8 cellular contexts compared by ENCODE assay signal in the genomic region with DNA sequence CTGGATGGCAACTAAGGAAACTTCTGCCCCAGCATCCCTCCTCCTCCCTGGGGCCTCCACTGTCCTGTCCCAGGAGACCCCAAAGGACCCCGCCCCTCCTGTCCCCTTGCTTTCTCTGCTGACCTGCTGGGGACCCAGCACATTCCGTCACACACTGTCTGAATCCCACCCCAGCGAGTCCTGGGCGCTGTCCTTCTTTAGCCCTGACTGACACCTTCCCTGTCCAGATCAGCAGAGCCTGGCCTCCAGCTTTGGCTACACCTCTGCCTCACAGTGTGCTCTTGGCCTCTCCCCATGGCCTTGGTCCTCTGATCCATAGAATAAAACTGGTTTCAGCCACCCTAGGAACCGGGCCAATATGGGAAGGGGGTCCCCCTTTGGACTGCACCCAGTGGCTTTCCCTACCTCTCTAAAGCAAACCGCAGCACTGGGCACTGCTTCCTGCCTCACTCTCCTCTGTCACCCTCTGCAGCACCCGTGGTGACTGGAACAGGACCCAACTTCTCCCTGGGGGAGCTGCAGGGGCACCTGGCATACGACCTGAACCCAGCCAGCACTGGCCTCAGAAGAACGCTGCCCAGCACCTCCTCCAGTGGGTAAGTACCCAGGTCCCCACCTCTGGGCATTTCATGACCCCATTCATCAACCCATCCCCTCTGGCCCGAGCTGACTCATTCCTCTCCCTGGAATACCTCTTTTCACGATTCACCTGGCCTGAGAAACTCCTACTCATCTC. TPM values are rescaled to one million over a fixed set of nuclear protein-coding genes. Genes with fewer than 3 reads are reported as not detected.
A peak's percentile ranks its signal among the peaks of the same experiment; 100 is the strongest.
DNase-seq lines count a peak whose midpoint lies in the region; ATAC-seq, FAIRE-seq and TF ChIP-seq lines count a peak whose summit lies in the region.

No MANE protein-coding gene starts in this region.

- H3K9me3 Mint-ChIP-seq in activated CD4-positive, alpha-beta T cell treated with anti-CD3 and anti-CD28 coated beads for 36 hours (ENCODE audit: low read depth), result peaks cover 7% of the 10 kb centered on the region
- peaks cover 8% of the 10 kb centered on the region for H3K9me3 Mint-ChIP-seq in activated T-helper 2 cell treated with anti-CD3 and anti-CD28 coated beads, Interferon-gamma antibody, Interleukin-2, Interleukin-4, amounts not matched to agents 10 μg/mL and 5 μg/mL and 100 μg/mL, durations not matched to agents 14 hours and 24 hours and 36 hours

- in situ Hi-C loops in HepG2 (cut with HindIII; ENCODE audit: extremely low pct_ligation_motif_present, low pct_unique_long_range_greater_than_20kb), result loop anchor here (5.0 kb wide), 1 partner anchor 97 kb away; no protein-coding TSS in a partner anchor

- no peak overlapping the region for H2AFZ ChIP-seq in HepG2 (ENCODE audit: low read length)

- no peak for DNase-seq in activated CD4-positive, alpha-beta T cell treated with anti-CD3 and anti-CD28 coated beads for 36 hours
- DNase-seq in activated CD4-positive, alpha-beta T cell treated with anti-CD3 and anti-CD28 coated beads for 48 hours, result no peak
- DNase-seq in activated T-helper 2 cell treated with anti-CD3 and anti-CD28 coated beads, Interferon-gamma antibody, Interleukin-2, Interleukin-4, amounts not matched to agents 10 μg/mL and 5 μg/mL and 100 μg/mL, durations not matched to agents 14 hours and 24 hours and 36 hours (ENCODE audit: low spot score), result no peak
- no peak for DNase-seq in HepG2 (ENCODE audit: low spot score)
- DNase-seq in suprapubic skin (ENCODE audit: low spot score in 2 of 2), result no peak
- DNase-seq in NCI-H146 treated with DMSO at 0.1 percent for 48 hours (lab: John Stamatoyannopoulos, UW; ENCODE audit: unreplicated experiment), result no peak
- DNase-seq in SW 1271 (lab: John Stamatoyannopoulos, UW), result no peak

- no peaks in the 10 kb centered on the region for H4K20me1 ChIP-seq in HepG2 (ENCODE audit: insufficient read depth, low read length)

- H3K27ac ChIP-seq in HepG2 (ENCODE audit: extremely low read length, insufficient read depth, low read length), result peak overlapping the region; percentile 77
- H3K27ac ChIP-seq in suprapubic skin, result peak overlapping the region; percentile 92

- H3K4me1 ChIP-seq in HepG2 (ENCODE audit: insufficient read depth, low read length) (peaks cover 15% of the 10 kb centered on the region), suprapubic skin (peaks cover 48% of the 10 kb centered on the region)

- TF ChIP-seq POLR2A in HepG2 (IDR thresholded peaks at IDR 0.05; ENCODE audit: insufficient read depth in 1 of 2, low read depth in 2 of 2, low read length in 2 of 2) (no peak), suprapubic skin (IDR thresholded peaks at IDR 0.05) (no peak)

- H3K4me3 Mint-ChIP-seq in activated CD4-positive, alpha-beta T cell treated with anti-CD3 and anti-CD28 coated beads for 36 hours, result peak overlapping the region; percentile 84
- H3K4me3 Mint-ChIP-seq in activated T-helper 2 cell treated with anti-CD3 and anti-CD28 coated beads, Interferon-gamma antibody, Interleukin-2, Interleukin-4, amounts not matched to agents 10 μg/mL and 5 μg/mL and 100 μg/mL, durations not matched to agents 14 hours and 24 hours and 36 hours (ENCODE audit: low read depth), result peak overlapping the region; percentile 93

- 91% methylated on average over 11 of the region's 11 CpGs for WGBS in HepG2 (ENCODE audit: low lambda C conversion rate)
- 90% methylated on average over 10 of the region's 11 CpGs for WGBS in suprapubic skin

- no peak for TF ChIP-seq CTCF in HepG2 (CRISPR knock-in tag; IDR thresholded peaks at IDR 0.05)
- TF ChIP-seq CTCF in suprapubic skin (IDR thresholded peaks at IDR 0.05), result no peak

- CTCF ChIA-PET in activated CD4-positive, alpha-beta T cell treated with anti-CD3 and anti-CD28 coated beads for 36 hours (lab: Charles Lee), result interaction anchor here (0.5 to 0.6 kb wide), 2 partner anchors 37 to 95 kb away, joined by 3 to 7 read pairs; no protein-coding TSS in a partner anchor
- CTCF ChIA-PET in HepG2 (lab: Yijun Ruan, JAX; ENCODE audit: low intra/inter-chr PET ratio, low total read pairs), result no interaction called here

- no peak for FAIRE-seq in HepG2 (lab: Jason Lieb, UNC)

- intact Hi-C loops in activated CD4-positive, alpha-beta T cell treated with anti-CD3 and anti-CD28 coated beads for 36 hours (cut with DNase I, micrococcal nuclease), result loop anchor here in 1 of 2 experiments (1.0 to 2.0 kb wide), 3 partner anchors 484 to 1357 kb away; partner anchors contain the start of genes FEM1A and ZBTB7A
- intact Hi-C loops in activated T-helper 2 cell treated with anti-CD3 and anti-CD28 coated beads, Interferon-gamma antibody, Interleukin-2, Interleukin-4, amounts not matched to agents 10 μg/mL and 5 μg/mL and 100 μg/mL, durations not matched to agents 14 hours and 24 hours and 36 hours (cut with micrococcal nuclease), result no loop called here
- intact Hi-C loops in HepG2 (cut with micrococcal nuclease; ENCODE audit: unreplicated experiment), result no loop called here

- peak overlapping the region; percentile 99 for H3K27ac Mint-ChIP-seq in activated CD4-positive, alpha-beta T cell treated with anti-CD3 and anti-CD28 coated beads for 36 hours
- peak overlapping the region; percentile 98 for H3K27ac Mint-ChIP-seq in activated T-helper 2 cell treated with anti-CD3 and anti-CD28 coated beads, Interferon-gamma antibody, Interleukin-2, Interleukin-4, amounts not matched to agents 10 μg/mL and 5 μg/mL and 100 μg/mL, durations not matched to agents 14 hours and 24 hours and 36 hours

- H3K4me1 Mint-ChIP-seq in activated CD4-positive, alpha-beta T cell treated with anti-CD3 and anti-CD28 coated beads for 36 hours, result peaks cover 13% of the 10 kb centered on the region
- peaks cover 9% of the 10 kb centered on the region for H3K4me1 Mint-ChIP-seq in activated T-helper 2 cell treated with anti-CD3 and anti-CD28 coated beads, Interferon-gamma antibody, Interleukin-2, Interleukin-4, amounts not matched to agents 10 μg/mL and 5 μg/mL and 100 μg/mL, durations not matched to agents 14 hours and 24 hours and 36 hours (ENCODE audit: low read depth)

- H3K27me3 ChIP-seq in HepG2 (ENCODE audit: control insufficient read depth in 1 of 2, insufficient read depth in 2 of 2, low read length in 2 of 2) (no peaks in the 10 kb centered on the region), suprapubic skin (no peaks in the 10 kb centered on the region)

- H3K9me3 ChIP-seq in HepG2 (ENCODE audit: low read length) (no peaks in the 10 kb centered on the region), suprapubic skin (no peaks in the 10 kb centered on the region)

- no peaks in the 10 kb centered on the region for H3K79me2 ChIP-seq in HepG2 (ENCODE audit: insufficient read depth, low read length)

- no peaks in the 10 kb centered on the region for H3K27me3 Mint-ChIP-seq in activated CD4-positive, alpha-beta T cell treated with anti-CD3 and anti-CD28 coated beads for 36 hours
- H3K27me3 Mint-ChIP-seq in activated T-helper 2 cell treated with anti-CD3 and anti-CD28 coated beads, Interferon-gamma antibody, Interleukin-2, Interleukin-4, amounts not matched to agents 10 μg/mL and 5 μg/mL and 100 μg/mL, durations not matched to agents 14 hours and 24 hours and 36 hours (ENCODE audit: low read depth), result no peaks in the 10 kb centered on the region

- POLR2A ChIA-PET in activated CD4-positive, alpha-beta T cell treated with anti-CD3 and anti-CD28 coated beads for 36 hours (lab: Charles Lee), result no interaction called here
- POLR2A ChIA-PET in HepG2 (lab: Yijun Ruan, JAX), result interaction anchor here (1.5 kb wide), 1 partner anchor 46 kb away, joined by 6 read pairs; the partner anchor contains the start of gene SMIM24

- H3K9ac ChIP-seq in HepG2 (ENCODE audit: insufficient read depth, low read depth, low read length), result no peak overlapping the region

- TF ChIP-seq RAD21 in HepG2 (CRISPR knock-in tag; IDR thresholded peaks at IDR 0.05), result no peak

- TF ChIP-seq EP300 in HepG2 (IDR thresholded peaks at IDR 0.05; ENCODE audit: low read depth in 2 of 2, low read length in 2 of 2) (no peak), HepG2 (CRISPR knock-in tag; IDR thresholded peaks at IDR 0.05; ENCODE audit: borderline replicate concordance) (no peak), suprapubic skin (IDR thresholded peaks at IDR 0.05) (no peak)

- no peak for ATAC-seq in activated CD4-positive, alpha-beta T cell treated with anti-CD3 and anti-CD28 coated beads for 36 hours
- no peak for ATAC-seq in HepG2
- ATAC-seq in GM19463 (IDR thresholded peaks at IDR 0.05; ENCODE audit: unreplicated experiment), result no peak

- BruUV-seq in HepG2 (replicated peaks; lab: Mats Ljungman, UMichigan), result no TSS peak

- H3K36me3 ChIP-seq in HepG2 (replicated peaks in 1 of 2; ENCODE audit: control insufficient read depth in 1 of 2, insufficient read depth in 2 of 2, low read length in 2 of 2), result peaks cover 1 to 22% of the 10 kb centered on the region in 2 experiments; a peak in 1 of 5 replicates
- peaks cover 43% of the 10 kb centered on the region for H3K36me3 ChIP-seq in suprapubic skin

- H3K4me2 ChIP-seq in HepG2 (ENCODE audit: low read depth, low read length), result peak overlapping the region; percentile 73

- H3K4me3 ChIP-seq in HepG2 (replicated peaks in 1 of 3; ENCODE audit: insufficient read depth in 1 of 3, low read depth in 2 of 3, low read length in 3 of 3) (peak overlapping the region in 1 of 3 experiments; percentile 71; a peak in 3 of 6 replicates), suprapubic skin (peak overlapping the region; percentile 54)

- H3K36me3 Mint-ChIP-seq in activated CD4-positive, alpha-beta T cell treated with anti-CD3 and anti-CD28 coated beads for 36 hours (ENCODE audit: low read depth), result peaks cover 13% of the 10 kb centered on the region
- H3K36me3 Mint-ChIP-seq in activated T-helper 2 cell treated with anti-CD3 and anti-CD28 coated beads, Interferon-gamma antibody, Interleukin-2, Interleukin-4, amounts not matched to agents 10 μg/mL and 5 μg/mL and 100 μg/mL, durations not matched to agents 14 hours and 24 hours and 36 hours (ENCODE audit: low read depth), result peaks cover 11% of the 10 kb centered on the region

RNA-seq across cellular contexts. Expression of gene SMIM24, which starts 46.4 kb away (rescaled TPM):
- under 1 TPM in 1 of 2 experiments, not detected in 1; 0.49 TPM for total RNA-seq in activated CD4-positive, alpha-beta T cell treated with anti-CD3 and anti-CD28 coated beads for 36 hours
- 0.51 and 0.84 TPM in 2 replicates for total RNA-seq in activated T-helper 2 cell treated with anti-CD3 and anti-CD28 coated beads, Interferon-gamma antibody, Interleukin-2, Interleukin-4, amounts not matched to agents 10 μg/mL and 5 μg/mL and 100 μg/mL, durations not matched to agents 14 hours and 24 hours and 36 hours
- total RNA-seq in HepG2 (2016; rRNA removed; fragmentation: Illumina TruSeq; extraction: Trizol) (47.4 and 70.6 TPM in 2 replicates), suprapubic skin (1 to 10 TPM in 1 of 4 donors, not detected in 3; 2.1 TPM)
- 29.6 and 43.2 TPM in 2 replicates for total RNA-seq in HepG2 (2016; cell fraction: cytosol; rRNA removed; fragmentation: Illumina TruSeq; extraction: Trizol; ENCODE audit: low read depth)
- total RNA-seq in HepG2 (2016; cell fraction: insoluble cytoplasmic fraction; rRNA removed; fragmentation: Illumina TruSeq; extraction: Trizol), result 47.9 and 76.1 TPM in 2 replicates
- total RNA-seq in HepG2 (2016; cell fraction: membrane; rRNA removed; fragmentation: Illumina TruSeq; extraction: Trizol), result 38.7 and 54.4 TPM in 2 replicates
- 42.5 and 49.4 TPM in 2 replicates for total RNA-seq in HepG2 (2016; cell fraction: nucleus; rRNA removed; fragmentation: Illumina TruSeq; extraction: Trizol)
- polyA plus RNA-seq in HepG2 (2011; rRNA removed), result 9.0 and 11.2 TPM in 2 replicates
- polyA plus RNA-seq in HepG2 (2011; cell fraction: cytosol; rRNA removed), result 9.6 and 9.7 TPM in 2 replicates
- polyA plus RNA-seq in HepG2 (2011; cell fraction: nucleus; rRNA removed), result 3.7 and 4.5 TPM in 2 replicates
- polyA plus RNA-seq in HepG2 (2012), result 11.7 and 27.5 TPM in 2 replicates
- polyA plus RNA-seq in HepG2 (2016; cell fraction: cytosol; fragmentation: Illumina TruSeq; extraction: Trizol; ENCODE audit: low read depth), result 59.2 and 77.1 TPM in 2 replicates
- polyA plus RNA-seq in HepG2 (2016; cell fraction: insoluble cytoplasmic fraction; fragmentation: Illumina TruSeq; extraction: Trizol; ENCODE audit: low read depth), result 77.8 and 93.1 TPM in 2 replicates
- 72.5 and 86.0 TPM in 2 replicates for polyA plus RNA-seq in HepG2 (2016; cell fraction: membrane; fragmentation: Illumina TruSeq; extraction: Trizol; ENCODE audit: low read depth)
- 132 and 146 TPM in 2 replicates for polyA plus RNA-seq in HepG2 (2016; cell fraction: nucleus; fragmentation: Illumina TruSeq; extraction: Trizol; ENCODE audit: insufficient read depth, low read depth)
- polyA minus RNA-seq in HepG2 (2011; rRNA and poly(A)+ RNA removed; ENCODE audit: low replicate concordance), result 0.51 and 3.8 TPM in 2 replicates
- polyA minus RNA-seq in HepG2 (2011; cell fraction: cytosol; rRNA and poly(A)+ RNA removed), result 3.0 and 6.0 TPM in 2 replicates
- polyA minus RNA-seq in HepG2 (2011; cell fraction: nucleus; rRNA and poly(A)+ RNA removed), result 0.64 and 1.4 TPM in 2 replicates

RNA-seq across cellular contexts. Expression of gene SMIM44, which starts 49.3 kb away (rescaled TPM):
- not detected for total RNA-seq in activated CD4-positive, alpha-beta T cell treated with anti-CD3 and anti-CD28 coated beads for 36 hours
- total RNA-seq in activated T-helper 2 cell treated with anti-CD3 and anti-CD28 coated beads, Interferon-gamma antibody, Interleukin-2, Interleukin-4, amounts not matched to agents 10 μg/mL and 5 μg/mL and 100 μg/mL, durations not matched to agents 14 hours and 24 hours and 36 hours, result not detected in 2 replicates
- total RNA-seq in HepG2 (2016; rRNA removed; fragmentation: Illumina TruSeq; extraction: Trizol), result not detected in 2 replicates
- total RNA-seq in HepG2 (2016; cell fraction: cytosol; rRNA removed; fragmentation: Illumina TruSeq; extraction: Trizol; ENCODE audit: low read depth), result not detected in 2 replicates
- not detected in 2 replicates for total RNA-seq in HepG2 (2016; cell fraction: insoluble cytoplasmic fraction; rRNA removed; fragmentation: Illumina TruSeq; extraction: Trizol)
- not detected in 2 replicates for total RNA-seq in HepG2 (2016; cell fraction: membrane; rRNA removed; fragmentation: Illumina TruSeq; extraction: Trizol)
- not detected in 2 replicates for total RNA-seq in HepG2 (2016; cell fraction: nucleus; rRNA removed; fragmentation: Illumina TruSeq; extraction: Trizol)
- not detected in 2 replicates for polyA plus RNA-seq in HepG2 (2011; rRNA removed)
- polyA plus RNA-seq in HepG2 (2011; cell fraction: cytosol; rRNA removed), result not detected in 2 replicates
- polyA plus RNA-seq in HepG2 (2011; cell fraction: nucleus; rRNA removed), result not detected in 2 replicates
- not detected in 2 replicates for polyA plus RNA-seq in HepG2 (2012)
- not detected in 2 replicates for polyA plus RNA-seq in HepG2 (2016; cell fraction: cytosol; fragmentation: Illumina TruSeq; extraction: Trizol; ENCODE audit: low read depth)
- polyA plus RNA-seq in HepG2 (2016; cell fraction: insoluble cytoplasmic fraction; fragmentation: Illumina TruSeq; extraction: Trizol; ENCODE audit: low read depth), result not detected in 2 replicates
- not detected in 2 replicates for polyA plus RNA-seq in HepG2 (2016; cell fraction: membrane; fragmentation: Illumina TruSeq; extraction: Trizol; ENCODE audit: low read depth)
- polyA plus RNA-seq in HepG2 (2016; cell fraction: nucleus; fragmentation: Illumina TruSeq; extraction: Trizol; ENCODE audit: insufficient read depth, low read depth), result not detected in 2 replicates
- polyA minus RNA-seq in HepG2 (2011; rRNA and poly(A)+ RNA removed; ENCODE audit: low replicate concordance), result not detected in 2 replicates
- polyA minus RNA-seq in HepG2 (2011; cell fraction: cytosol; rRNA and poly(A)+ RNA removed), result not detected in 2 replicates
- polyA minus RNA-seq in HepG2 (2011; cell fraction: nucleus; rRNA and poly(A)+ RNA removed), result not detected in 2 replicates
- total RNA-seq in suprapubic skin, result not detected

Comparison
In these comparisons a context has a peak if more than half of its experiments do, and no peak if none do; other contexts are left out.
1. RNA of gene SMIM24, which starts 46.4 kb away (total RNA-seq): 29.6 to 76.1 TPM in HepG2; 0.51 to 0.84 TPM in activated T-helper 2 cell treated with anti-CD3 and anti-CD28 coated beads, Interferon-gamma antibody, Interleukin-2, Interleukin-4, amounts not matched to agents 10 μg/mL and 5 μg/mL and 100 μg/mL, durations not matched to agents 14 hours and 24 hours and 36 hours, 2.1 TPM in suprapubic skin and 0.49 TPM in activated CD4-positive, alpha-beta T cell treated with anti-CD3 and anti-CD28 coated beads for 36 hours; every median in the first group is over 4 times any median in the second.